Comparison of ENCODE assay signal across 26 cellular contexts in genomic region chr6:40931927-40932326, GRCh38.
DNase-seq lines count a peak whose midpoint lies in the region; ATAC-seq and TF ChIP-seq lines count a peak whose summit lies in the region.
"Had no signal": no experiment of that assay in that cellular context is flagged by ENCODE, and none has a peak within 500 bp of the region (broad histone marks: within the 10 kb centered on the region; RNA-seq: fewer than 3 reads in every experiment).

No MANE protein-coding gene starts in this region.

- POLR2A ChIA-PET in OCI-LY7 (lab: Charles Lee) = interaction anchor here (0.7 kb wide), 1 partner anchor 598 kb away, joined by 3 read pairs; no protein-coding TSS in a partner anchor

- no peak overlapping the region for H3K4me2 ChIP-seq in OCI-LY7 (ENCODE audit: low read length)
- H3K4me2 ChIP-seq: KMS-11 had no signal

- no peaks in the 10 kb centered on the region for H3K9me3 ChIP-seq in OCI-LY7 (ENCODE audit: low read length)
- H3K9me3 ChIP-seq: body of pancreas, colonic mucosa had no signal

- intact Hi-C loops in OCI-LY7 (cut with micrococcal nuclease; ENCODE audit: unreplicated experiment) = no loop called here

- H3K36me3 ChIP-seq in OCI-LY7 (ENCODE audit: insufficient read depth, low read length) = no peaks in the 10 kb centered on the region
- H3K36me3 ChIP-seq: colonic mucosa had no signal

- H3K79me2 ChIP-seq in OCI-LY7 (ENCODE audit: insufficient read depth, low read depth, low read length) = no peaks in the 10 kb centered on the region
- H3K79me2 ChIP-seq: parathyroid adenoma had no signal

- BruUV-seq in OCI-LY7 (replicated peaks; lab: Mats Ljungman, UMichigan) = no TSS peak

- no peak for ATAC-seq in HG03039 (IDR thresholded peaks at IDR 0.05; ENCODE audit: unreplicated experiment)
- ATAC-seq in omental fat pad (ENCODE audit: low FRiP score) = no peak
- no peak for ATAC-seq in GM21723 (IDR thresholded peaks at IDR 0.05; ENCODE audit: unreplicated experiment)
- ATAC-seq: activated CD4-positive, alpha-beta T cell treated with anti-CD3 and anti-CD28 coated beads for 36 hours; activated naive CD4-positive, alpha-beta T cell treated with anti-CD3 and anti-CD28 coated beads, Interleukin-2, amount 50 U/mL, for 72 hours; body of pancreas; natural killer cell treated with Interleukin-12 subunit alpha and Interleukin-12 subunit beta and Interleukin-15 and Interleukin-18, amount 100 ng/mL, for 72 hours had no signal

- H2AFZ ChIP-seq in OCI-LY7 (ENCODE audit: low read length) = no peak overlapping the region
- H2AFZ ChIP-seq: parathyroid adenoma had no signal

- CTCF ChIA-PET in OCI-LY7 (lab: Charles Lee; ENCODE audit: unreplicated experiment) = no interaction called here

- H3K36me3 Mint-ChIP-seq in HFFc6 (ENCODE audit: low read depth) = 0 out of 2 replicates have a peak, but pooled peaks cover 5% of the 10 kb centered on the region
- H3K36me3 Mint-ChIP-seq: activated naive CD4-positive, alpha-beta T cell treated with anti-CD3 and anti-CD28 coated beads, Interleukin-2, amount 50 U/mL, for 72 hours; natural killer cell treated with Interleukin-12 subunit alpha and Interleukin-12 subunit beta and Interleukin-15 and Interleukin-18, amount 100 ng/mL, for 72 hours had no signal

- no peak overlapping the region for H3K27ac ChIP-seq in OCI-LY7 (ENCODE audit: low read depth, low read length, poor library complexity, severe bottlenecking)
- H3K27ac ChIP-seq: body of pancreas, colonic mucosa, KMS-11, parathyroid adenoma had no signal

- TF ChIP-seq CTCF in AG10803 (conservative IDR thresholded peaks at IDR 0.05; ENCODE audit: low read length) (no peak), HFFc6 (IDR thresholded peaks at IDR 0.05) (no peak), OCI-LY7 (conservative IDR thresholded peaks at IDR 0.05; ENCODE audit: low read length) (no peak), omental fat pad (IDR thresholded peaks at IDR 0.05) (no peak)

- DNase-seq in AG10803 (ENCODE audit: low read depth) = peak; percentile 48
- peak; percentile 72 for DNase-seq in HFFc6
- DNase-seq in amniotic stem cell (lab: John Stamatoyannopoulos, UW) = peak; percentile 28
- DNase-seq in hepatic stellate cell (ENCODE audit: low spot score) = peak; percentile 74
- no peak for DNase-seq in OCI-LY7 (ENCODE audit: low spot score)
- no peak for DNase-seq in omental fat pad (ENCODE audit: low spot score)
- DNase-seq: activated CD4-positive, alpha-beta T cell treated with anti-CD3 and anti-CD28 coated beads for 36 hours; body of pancreas; colonic mucosa; DMS79; H9; hippocampal formation; islet precursor cell; NCI-H187 treated with DMSO at 0.1 percent for 48 hours; NCI-H446 treated with DMSO at 0.1 percent for 48 hours; stimulated activated CD4-positive, alpha-beta T cell treated with anti-CD3 and anti-CD28 coated beads, Interleukin-4, amount 100 ng/mL, for 24 hours; SW 1271; trophoblast cell had no signal

- no peak overlapping the region; the same call in 1 of the 2 replicates for H3K27ac Mint-ChIP-seq in HFFc6
- H3K27ac Mint-ChIP-seq: activated CD4-positive, alpha-beta T cell treated with anti-CD3 and anti-CD28 coated beads for 36 hours; activated naive CD4-positive, alpha-beta T cell treated with anti-CD3 and anti-CD28 coated beads, Interleukin-2, amount 50 U/mL, for 72 hours; activated T-helper 1 cell treated with anti-CD3 and anti-CD28 coated beads, Interleukin-12 subunit alpha, Interleukin-12 subunit beta, Interleukin-2, Interleukin-4 antibody, amounts not matched to agents 30 ng/mL and 10 ng/mL and 1 ng/mL, durations not matched to agents 14 hours and 24 hours and 36 hours; endodermal cell; H9; natural killer cell treated with Interleukin-12 subunit alpha and Interleukin-12 subunit beta and Interleukin-15 and Interleukin-18, amount 100 ng/mL, for 72 hours had no signal

- H3K4me1 Mint-ChIP-seq in HFFc6 (ENCODE audit: low read depth) = peaks cover 38% of the 10 kb centered on the region
- H3K4me1 Mint-ChIP-seq: activated CD4-positive, alpha-beta T cell treated with anti-CD3 and anti-CD28 coated beads for 36 hours had no signal

- no peaks in the 10 kb centered on the region for H4K20me1 ChIP-seq in OCI-LY7 (ENCODE audit: insufficient read depth, low read length)

- no peaks in the 10 kb centered on the region for H3K4me1 ChIP-seq in OCI-LY7 (ENCODE audit: insufficient read depth, low read length, poor library complexity, severe bottlenecking)
- H3K4me1 ChIP-seq: colonic mucosa, parathyroid adenoma had no signal

- H3K27me3 Mint-ChIP-seq in HFFc6 (ENCODE audit: insufficient read depth) = no peaks in the 10 kb centered on the region; the same call in 1 of the 2 replicates

- H3K9me3 Mint-ChIP-seq in HFFc6 = no peaks in the 10 kb centered on the region
- H3K9me3 Mint-ChIP-seq: activated naive CD4-positive, alpha-beta T cell treated with anti-CD3 and anti-CD28 coated beads, Interleukin-2, amount 50 U/mL, for 72 hours; activated T-helper 1 cell treated with anti-CD3 and anti-CD28 coated beads, Interleukin-12 subunit alpha, Interleukin-12 subunit beta, Interleukin-2, Interleukin-4 antibody, amounts not matched to agents 30 ng/mL and 10 ng/mL and 1 ng/mL, durations not matched to agents 14 hours and 24 hours and 36 hours; endodermal cell; H9; natural killer cell treated with Interleukin-12 subunit alpha and Interleukin-12 subunit beta and Interleukin-15 and Interleukin-18, amount 100 ng/mL, for 72 hours had no signal

- no peaks in the 10 kb centered on the region for H3K9me2 ChIP-seq in OCI-LY7 (ENCODE audit: insufficient read depth, low read length)

- H3K4me3 ChIP-seq in AG10803 (ENCODE audit: low read length) (no peak overlapping the region), OCI-LY7 (ENCODE audit: low read depth, low read length, poor library complexity, severe bottlenecking) (no peak overlapping the region)
- H3K4me3 ChIP-seq: body of pancreas, colonic mucosa had no signal

- no peak overlapping the region for H3K4me3 Mint-ChIP-seq in HFFc6
- H3K4me3 Mint-ChIP-seq: activated CD4-positive, alpha-beta T cell treated with anti-CD3 and anti-CD28 coated beads for 36 hours; activated T-helper 1 cell treated with anti-CD3 and anti-CD28 coated beads, Interleukin-12 subunit alpha, Interleukin-12 subunit beta, Interleukin-2, Interleukin-4 antibody, amounts not matched to agents 30 ng/mL and 10 ng/mL and 1 ng/mL, durations not matched to agents 14 hours and 24 hours and 36 hours; endodermal cell; H9; natural killer cell treated with Interleukin-12 subunit alpha and Interleukin-12 subunit beta and Interleukin-15 and Interleukin-18, amount 100 ng/mL, for 72 hours had no signal

Comparison
In these comparisons a context has a peak if more than half of its experiments do, and no peak if none do; other contexts are left out.
1. DNase-seq: peak in AG10803 (single experiment), HFFc6 (single experiment), amniotic stem cell (single experiment) and hepatic stellate cell (single experiment); none in OCI-LY7 (single experiment) and omental fat pad (single experiment).